In the genomic region with DNA sequence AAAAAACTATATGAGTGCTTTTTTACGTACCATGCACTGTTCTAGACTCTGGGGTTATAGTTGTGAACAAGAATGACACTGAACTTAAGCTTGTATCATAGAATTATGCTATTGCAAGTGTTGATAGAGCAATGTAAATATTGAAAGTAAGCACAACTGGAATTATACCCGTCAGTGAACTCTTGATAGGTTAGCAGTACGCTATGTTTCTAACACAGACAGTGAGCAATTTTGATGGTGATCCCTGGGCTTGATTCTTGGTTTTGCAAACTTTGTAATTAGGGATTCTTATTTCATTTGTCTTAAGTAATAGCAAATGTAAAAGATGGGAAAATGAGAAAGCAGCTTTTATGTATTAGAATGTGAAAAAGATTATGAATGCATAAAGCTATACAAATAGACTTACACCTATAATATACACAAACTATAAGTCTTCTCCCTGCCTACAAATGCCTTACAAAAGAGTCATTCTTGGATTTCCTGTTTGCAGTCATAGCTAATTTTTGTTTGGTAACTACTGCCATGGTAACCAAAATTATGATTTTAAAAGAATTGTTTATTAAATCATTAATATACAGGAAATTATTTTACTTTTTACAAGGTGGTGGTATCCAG, we compare ENCODE assay signal across 14 cellular contexts. TPM values are rescaled to one million over a fixed set of nuclear protein-coding genes. Genes with fewer than 3 reads are reported as not detected.
DNase-seq lines count a peak whose midpoint lies in the region; ATAC-seq, FAIRE-seq and TF ChIP-seq lines count a peak whose summit lies in the region.
"Had no signal": no experiment of that assay in that cellular context is flagged by ENCODE, and none has a peak within 500 bp of the region (broad histone marks: within the 10 kb centered on the region; RNA-seq: fewer than 3 reads in every experiment).

No MANE protein-coding gene starts in this region.

- POLR2A ChIA-PET in A673 (lab: Charles Lee; ENCODE audit: low non-redundant PET), result no interaction called here

- dilution Hi-C loops in keratinocyte (cut with MboI; ENCODE audit: extremely low pct_ligation_motif_present, low sequenced_read_pairs), result no loop called here

- H3K9me3 ChIP-seq in A673 (ENCODE audit: low read depth, low read length, poor library complexity, severe bottlenecking) (no peaks in the 10 kb centered on the region), keratinocyte (ENCODE audit: control insufficient read depth, low read depth, low read length) (no peaks in the 10 kb centered on the region)

- H3K4me2 ChIP-seq in keratinocyte (ENCODE audit: control insufficient read depth, extremely low read depth, insufficient read depth, low read depth, low read length), result peak overlapping the region; percentile 59

- H3K4me1 ChIP-seq in A673 (ENCODE audit: insufficient read depth, low read length, poor library complexity, severe bottlenecking) (peaks cover 85% of the 10 kb centered on the region), keratinocyte (ENCODE audit: control insufficient read depth, extremely low read depth, insufficient read depth, low read length) (peaks cover 49% of the 10 kb centered on the region)

- H3K27ac ChIP-seq in A673 (ENCODE audit: low read depth, low read length, poor library complexity, severe bottlenecking) (peak overlapping the region; percentile 47), keratinocyte (ENCODE audit: control insufficient read depth, insufficient read depth, low read length) (peak overlapping the region; percentile 78)

- BruUV-seq in A673 (replicated peaks; lab: Mats Ljungman, UMichigan), result no TSS peak

- CTCF ChIA-PET in A673 (lab: Charles Lee), result no interaction called here

- no peak overlapping the region for H3K4me3 ChIP-seq in A673 (ENCODE audit: low read depth, low read length, poor library complexity, severe bottlenecking)
- peak overlapping the region in 1 of 3 experiments; percentile 5 for H3K4me3 ChIP-seq in keratinocyte (ENCODE audit: control insufficient read depth in 2 of 3, extremely low read depth in 1 of 3, insufficient read depth in 2 of 3, low read depth in 1 of 3, low read length in 3 of 3)

- H2AFZ ChIP-seq in keratinocyte (ENCODE audit: control insufficient read depth, low read length), result no peak overlapping the region

- H3K9ac ChIP-seq in keratinocyte (ENCODE audit: control insufficient read depth, extremely low read depth, insufficient read depth, low read length), result no peak overlapping the region

- H3K36me3 ChIP-seq in A673 (ENCODE audit: insufficient read depth, low read length, poor library complexity, severe bottlenecking) (no peaks in the 10 kb centered on the region), keratinocyte (ENCODE audit: control insufficient read depth in 2 of 2, extremely low read depth in 1 of 2, insufficient read depth in 2 of 2, low read length in 2 of 2) (peaks cover 0 to 11% of the 10 kb centered on the region in 2 experiments)

- H3K9me1 ChIP-seq in keratinocyte (ENCODE audit: control insufficient read depth, extremely low read depth, insufficient read depth, low read length), result no peaks in the 10 kb centered on the region

- peaks cover 99% of the 10 kb centered on the region for H3K79me2 ChIP-seq in keratinocyte (ENCODE audit: control insufficient read depth, insufficient read depth, low read length)

- DNase-seq in A673 (ENCODE audit: low spot score) (no peak), amniotic epithelial cell (ENCODE audit: low read depth) (peak; percentile 62), keratinocyte (ENCODE audit: low read depth, low spot score) (no peak), middle frontal gyrus (ENCODE audit: extremely low spot score, low spot score) (no peak), GM19238 (ENCODE audit: insufficient read length, low spot score) (no peak), NCI-H1417 treated with DMSO at 0.1 percent for 48 hours (lab: John Stamatoyannopoulos, UW) (no peak)
- DNase-seq: activated B cell treated with CpG ODN at 0.5 μM for 24 hours; activated gamma-delta T cell; C1 segment of cervical spinal cord; effector memory CD4-positive, alpha-beta T cell; NCI-H2029; stimulated activated CD4-positive, alpha-beta T cell treated with anti-CD3 and anti-CD28 coated beads, Interleukin-12 subunit alpha, Interleukin-12 subunit beta, amount 100 ng/mL, for 4 hours had no signal

- intact Hi-C loops in A673 (cut with micrococcal nuclease; ENCODE audit: unreplicated experiment), result no loop called here

- peaks cover 21% of the 10 kb centered on the region for H4K20me1 ChIP-seq in keratinocyte (ENCODE audit: control insufficient read depth, extremely low read depth, insufficient read depth, low read length)

- no peak for FAIRE-seq in keratinocyte (lab: Jason Lieb, UNC)

- TF ChIP-seq CTCF in A673 (conservative IDR thresholded peaks at IDR 0.05; ENCODE audit: low read depth, low read length), result no peak
- TF ChIP-seq CTCF in keratinocyte (optimal IDR thresholded peaks at IDR 0.05 in 1 of 3, IDR thresholded peaks at IDR 0.05 in 1 of 3, conservative IDR thresholded peaks at IDR 0.05 in 1 of 3; ENCODE audit: extremely low read depth in 1 of 3, insufficient read depth in 2 of 3, low read length in 3 of 3), result no peak

- H3K27me3 ChIP-seq in A673 (replicated peaks; ENCODE audit: insufficient read depth, low read depth, low read length, poor library complexity) (no peaks in the 10 kb centered on the region), keratinocyte (ENCODE audit: control insufficient read depth, extremely low read depth, insufficient read depth, low read length) (no peaks in the 10 kb centered on the region)

- ATAC-seq in GM18858 (IDR thresholded peaks at IDR 0.05; ENCODE audit: unreplicated experiment) (peak; percentile 38), GM19351 (IDR thresholded peaks at IDR 0.05; ENCODE audit: unreplicated experiment) (no peak)

RNA-seq across cellular contexts. Expression of a gene that starts 6.7 kb away (rescaled TPM):
- 115 and 121 TPM in 2 replicates for total RNA-seq in A673 (2021)
- 142 to 187 TPM (median 173 TPM) in 3 replicates for polyA plus RNA-seq in keratinocyte
- polyA plus RNA-seq in keratinocyte (2011; ENCODE audit: low read depth), result 123 TPM
- polyA plus RNA-seq in keratinocyte (2011; cell fraction: cytosol; rRNA removed), result 103 and 173 TPM in 2 replicates
- 185 and 224 TPM in 2 replicates for polyA plus RNA-seq in keratinocyte (2011; cell fraction: nucleus; rRNA removed)
- 78.6 and 92.7 TPM in 2 replicates for polyA plus RNA-seq in keratinocyte (2012; ENCODE audit: low replicate concordance)
- polyA minus RNA-seq in keratinocyte, result 78.7 to 141 TPM (median 137 TPM) in 3 replicates
- 104 TPM for polyA minus RNA-seq in keratinocyte (2011; cell fraction: cytosol; rRNA and poly(A)+ RNA removed)
- 112 and 181 TPM in 2 replicates for polyA minus RNA-seq in keratinocyte (2011; cell fraction: nucleus; rRNA and poly(A)+ RNA removed)
